ENCODE assay signal across 1 cellular context in the genomic region with DNA sequence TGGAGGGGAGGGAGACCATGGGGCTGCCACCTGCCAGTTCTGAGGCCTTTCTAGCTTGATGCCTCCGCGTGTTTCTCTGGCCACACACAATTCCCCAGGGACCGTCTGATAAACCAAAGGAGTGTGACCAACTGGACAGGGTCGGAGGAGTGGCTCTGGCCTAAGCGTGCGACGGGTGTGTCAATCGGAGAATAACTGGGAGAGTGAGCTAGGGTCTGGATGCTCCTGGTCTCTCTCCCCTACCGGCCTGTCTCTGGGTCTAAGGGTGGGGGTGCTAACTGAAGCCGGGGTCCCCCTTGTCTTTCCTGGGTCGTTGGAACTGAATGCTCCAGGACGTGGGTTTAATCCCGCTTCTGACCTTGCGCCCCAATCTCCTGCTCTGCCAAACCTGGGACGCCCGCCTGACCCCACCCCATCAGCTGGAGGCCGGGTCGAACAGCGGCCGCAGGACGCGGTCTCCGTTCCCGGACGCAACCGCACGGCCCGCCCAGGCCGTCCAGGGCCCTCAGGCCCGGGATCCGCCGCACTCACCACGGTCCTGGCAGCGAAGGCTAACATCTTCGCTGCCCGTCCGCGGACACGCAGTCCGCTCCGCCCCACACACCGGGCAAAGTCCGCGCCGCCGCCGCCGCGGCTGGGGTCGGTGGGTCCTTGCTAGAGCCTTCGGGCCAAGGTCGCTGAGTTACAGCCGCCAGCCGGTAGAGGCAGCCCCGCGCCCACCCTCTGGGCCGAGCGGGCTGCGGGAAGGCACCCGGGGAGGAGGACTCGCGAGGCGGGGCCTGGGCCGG.
TF ChIP-seq lines count a peak whose summit lies in the region.

No MANE protein-coding gene starts in this region.

TF ChIP-seq in SK-N-SH, 30 proteins besides CTCF, POLR2A, EP300 and RAD21 (continued from another document):
- TF ChIP-seq, protein P1, sequence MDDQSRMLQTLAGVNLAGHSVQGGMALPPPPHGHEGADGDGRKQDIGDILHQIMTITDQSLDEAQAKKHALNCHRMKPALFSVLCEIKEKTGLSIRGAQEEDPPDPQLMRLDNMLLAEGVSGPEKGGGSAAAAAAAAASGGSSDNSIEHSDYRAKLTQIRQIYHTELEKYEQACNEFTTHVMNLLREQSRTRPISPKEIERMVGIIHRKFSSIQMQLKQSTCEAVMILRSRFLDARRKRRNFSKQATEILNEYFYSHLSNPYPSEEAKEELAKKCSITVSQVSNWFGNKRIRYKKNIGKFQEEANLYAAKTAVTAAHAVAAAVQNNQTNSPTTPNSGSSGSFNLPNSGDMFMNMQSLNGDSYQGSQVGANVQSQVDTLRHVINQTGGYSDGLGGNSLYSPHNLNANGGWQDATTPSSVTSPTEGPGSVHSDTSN (IDR thresholded peaks at IDR 0.05), result no peak
- TF ChIP-seq GABPA (IDR thresholded peaks at IDR 0.05; ENCODE audit: low read depth) (no peak), YY1 (IDR thresholded peaks at IDR 0.05; ENCODE audit: low read depth) (no peak), FOXJ3 (CRISPR knock-in tag; IDR thresholded peaks at IDR 0.05) (no peak), ELF1 (IDR thresholded peaks at IDR 0.05) (no peak)
